Comparison of ENCODE assay signal across 20 cellular contexts in the genomic region with DNA sequence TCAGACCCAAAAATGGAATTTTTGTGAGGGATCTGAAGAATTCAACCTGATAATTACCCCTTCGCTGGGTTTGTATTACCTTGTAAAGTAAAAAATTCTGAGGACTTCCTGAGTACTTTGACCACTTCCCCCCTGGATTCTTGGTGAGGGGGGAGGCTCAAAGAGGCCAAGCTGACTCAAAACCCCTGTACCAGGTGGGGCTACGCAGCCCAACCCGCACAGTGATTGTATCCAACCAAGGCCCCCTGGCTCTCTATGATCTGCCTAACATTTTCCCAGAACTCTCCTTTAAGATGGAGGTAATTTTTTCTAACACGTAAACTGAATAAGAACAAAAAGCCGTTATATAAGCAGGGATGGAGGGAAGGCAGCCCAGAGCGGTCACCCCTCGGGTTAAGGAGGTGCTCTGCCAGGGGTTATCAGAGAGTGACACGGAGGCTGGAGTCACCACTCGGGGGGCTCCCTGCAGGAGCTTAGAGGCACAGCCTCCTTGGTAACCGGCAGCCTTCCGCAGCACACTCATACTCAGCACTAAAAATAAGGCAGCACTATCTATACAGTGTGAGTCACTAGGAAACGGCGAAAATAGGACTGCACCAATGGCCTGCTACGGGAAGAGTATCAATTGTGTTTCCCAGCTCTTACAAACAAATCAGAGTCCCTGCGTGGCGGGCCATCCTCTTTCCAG.
DNase-seq lines count a peak whose midpoint lies in the region; ATAC-seq and TF ChIP-seq lines count a peak whose summit lies in the region.
"Had no signal": no experiment of that assay in that cellular context is flagged by ENCODE, and none has a peak within 500 bp of the region (broad histone marks: within the 10 kb centered on the region; RNA-seq: fewer than 3 reads in every experiment).

No MANE protein-coding gene starts in this region.

- TF ChIP-seq CTCF in coronary artery (IDR thresholded peaks at IDR 0.05): no peak

- no peak overlapping the region for H3K23ac ChIP-seq in mesendoderm (ENCODE audit: low read length)

- no peak overlapping the region for H2BK120ac ChIP-seq in mesendoderm (ENCODE audit: low read depth, low read length)

- H4K8ac ChIP-seq in mesendoderm (ENCODE audit: low read depth, low read length): no peak overlapping the region

- no peak overlapping the region for H3K9ac ChIP-seq in mesendoderm (ENCODE audit: low read length)
- H3K9ac ChIP-seq: GM23248 had no signal

- H3K79me2 ChIP-seq in mesendoderm (ENCODE audit: control insufficient read depth, insufficient read depth, low read length): no peaks in the 10 kb centered on the region

- H3K79me1 ChIP-seq in mesendoderm (ENCODE audit: low read length): no peaks in the 10 kb centered on the region

- no peak overlapping the region for H2BK15ac ChIP-seq in mesendoderm (replicated peaks; ENCODE audit: low read depth)

- H3K36me3 ChIP-seq in aorta (ENCODE audit: control insufficient read depth in 1 of 2, insufficient read depth in 2 of 2, low read length in 1 of 2) (no peaks in the 10 kb centered on the region), mesendoderm (ENCODE audit: control insufficient read depth, insufficient read depth, low read length) (no peaks in the 10 kb centered on the region)

- WGBS in aorta, 2 donors: 29 to 48% methylated on average over 16 of the region's 16 CpGs
- WGBS in mesendoderm (ENCODE audit: extremely low coverage, insufficient coverage, low lambda C conversion rate): no CpG with 5 or more reads among the region's 16 CpGs

- H3K27ac ChIP-seq in coronary artery (peak overlapping the region; percentile 64 to 69), aorta (ENCODE audit: low read depth in 1 of 2, low read length in 2 of 2) (peak overlapping the region in 1 of 2 donors; percentile 17), mesendoderm (ENCODE audit: low read depth, low read length) (no peak overlapping the region)
- H3K27ac ChIP-seq: GM23248, tibial nerve had no signal

- H3K27me3 ChIP-seq in aorta (ENCODE audit: control insufficient read depth in 1 of 2, insufficient read depth in 2 of 2, low read length in 1 of 2): no peaks in the 10 kb centered on the region
- no peaks in the 10 kb centered on the region for H3K27me3 ChIP-seq in mesendoderm (ENCODE audit: insufficient read depth, low read length, poor library complexity)
- H3K27me3 ChIP-seq: tibial nerve had no signal

- H3K4me3 ChIP-seq in coronary artery (peak overlapping the region; percentile 60), aorta (ENCODE audit: low read length in 2 of 2) (no peak overlapping the region), mesendoderm (ENCODE audit: low read length) (no peak overlapping the region)
- H3K4me3 ChIP-seq: GM23248, mucosa of descending colon, tibial nerve had no signal

- H2BK5ac ChIP-seq in mesendoderm (ENCODE audit: low read length): no peak overlapping the region

- no peak overlapping the region for H2AK5ac ChIP-seq in mesendoderm (ENCODE audit: low read length)

- H3K56ac ChIP-seq in mesendoderm (ENCODE audit: low read length): no peak overlapping the region

- no peaks in the 10 kb centered on the region for H3K9me3 ChIP-seq in aorta (ENCODE audit: control insufficient read depth, low read length)
- H3K9me3 ChIP-seq: mucosa of descending colon, tibial nerve had no signal

- H4K5ac ChIP-seq in mesendoderm (ENCODE audit: low read length): no peak overlapping the region

- H3K4me1 ChIP-seq in aorta (ENCODE audit: control insufficient read depth in 1 of 2, insufficient read depth in 2 of 2, low read length in 2 of 2): no peaks in the 10 kb centered on the region
- no peaks in the 10 kb centered on the region for H3K4me1 ChIP-seq in mesendoderm (ENCODE audit: control insufficient read depth, low read depth, low read length)

- H3K18ac ChIP-seq in mesendoderm (ENCODE audit: low read length): no peak overlapping the region

- H3K4me2 ChIP-seq in mesendoderm (ENCODE audit: low read length): no peak overlapping the region

- H3K4ac ChIP-seq in mesendoderm (ENCODE audit: low read depth, low read length): no peak overlapping the region

- ATAC-seq in Right ventricle myocardium inferior (peak; percentile 88), left lobe of liver (peak; percentile 22), aorta (ENCODE audit: low FRiP score) (peak; percentile 81)
- ATAC-seq: mucosa of descending colon had no signal

- intact Hi-C loops in Right ventricle myocardium inferior (cut with DNase I): no loop called here
- intact Hi-C loops in cardiac septum (cut with DNase I): no loop called here
- intact Hi-C loops in aorta (cut with DNase I): loop anchor here in 1 of 2 donors (10.0 kb wide), 1 partner anchor 708 kb away; no protein-coding TSS in a partner anchor

- peak; percentile 62 for DNase-seq in Right ventricle myocardium inferior (ENCODE audit: missing footprints)
- no peak for DNase-seq in cardiac septum (ENCODE audit: low spot score)
- DNase-seq in coronary artery (ENCODE audit: low spot score): no peak
- DNase-seq in left lobe of liver (ENCODE audit: low spot score): no peak
- peak in 1 of 2 donors; percentile 42 for DNase-seq in aorta
- no peak for DNase-seq in stimulated activated naive CD4-positive, alpha-beta T cell (lab: John Stamatoyannopoulos, UW)
- no peak for DNase-seq in mesendoderm
- DNase-seq in stimulated activated CD4-positive, alpha-beta T cell treated with anti-CD3 and anti-CD28 coated beads, Interleukin-2, amount 100 ng/mL, for 24 hours: no peak
- DNase-seq: activated CD4-positive, alpha-beta T cell treated with anti-CD3 and anti-CD28 coated beads for 1 hour; activated gamma-delta T cell; C1 segment of cervical spinal cord; DMS153; GM23248; islet precursor cell; mucosa of descending colon; NCI-H2081; NCI-H524; stimulated activated CD4-positive, alpha-beta T cell treated with anti-CD3 and anti-CD28 coated beads, Interleukin-4, amount 100 ng/mL, for 4 hours; stimulated activated CD8-positive, alpha-beta memory T cell treated with anti-CD3 and anti-CD28 coated beads, Interleukin-4, amount 100 ng/mL, for 48 hours had no signal

Comparison
In these comparisons a context has a peak if more than half of its experiments do, and no peak if none do; other contexts are left out.
1. ATAC-seq: peak in every context shown above with its lines; median percentile 88 in Right ventricle myocardium inferior; 81 in aorta; 22 in left lobe of liver.